In genomic region chr3:127777861-127778711, GRCh38 we compare ENCODE assay signal across 25 cellular contexts. TPM values are rescaled to one million over a fixed set of nuclear protein-coding genes. Genes with fewer than 3 reads are reported as not detected.
DNase-seq lines count a peak whose midpoint lies in the region; ATAC-seq, FAIRE-seq and TF ChIP-seq lines count a peak whose summit lies in the region.
"Had no signal": no experiment of that assay in that cellular context is flagged by ENCODE, and none has a peak within 500 bp of the region (broad histone marks: within the 10 kb centered on the region; RNA-seq: fewer than 3 reads in every experiment).

No MANE protein-coding gene starts in this region.

- H3K4me1 Mint-ChIP-seq in CD14-positive monocyte, result peaks cover 72% of the 10 kb centered on the region

- no peak overlapping the region for H3K4me3 Mint-ChIP-seq in CD14-positive monocyte
- H3K4me3 Mint-ChIP-seq: activated CD8-positive, alpha-beta memory T cell treated with anti-CD3 and anti-CD28 coated beads, Interleukin-2, amount 10 ng/mL, durations not matched to agents 7 days and 5 days; activated naive CD4-positive, alpha-beta T cell treated with anti-CD3 and anti-CD28 coated beads, Interleukin-2, amount 50 U/mL, for 24 hours; neural crest cell; stimulated activated naive B cell treated with anti-CD40 and anti-IgM and Interleukin-4, amounts not matched to agents 10 μg/mL and 1 μg/mL and 100 μg/mL, for 72 hours had no signal

- peaks cover 0 to 4% (median 4%) of the 10 kb centered on the region in 3 donors for H3K27me3 Mint-ChIP-seq in CD14-positive monocyte (ENCODE audit: low read depth in 3 of 3)
- H3K27me3 Mint-ChIP-seq: activated CD8-positive, alpha-beta memory T cell treated with anti-CD3 and anti-CD28 coated beads, Interleukin-2, amount 10 ng/mL, durations not matched to agents 7 days and 5 days; stimulated activated naive B cell treated with anti-CD40 and anti-IgM and Interleukin-4, amounts not matched to agents 10 μg/mL and 1 μg/mL and 100 μg/mL, for 72 hours had no signal

- H3K27ac Mint-ChIP-seq in CD14-positive monocyte, result peak overlapping the region in 6 of 7 donors; percentile 51 to 86 (median 77)
- H3K27ac Mint-ChIP-seq: activated CD8-positive, alpha-beta memory T cell treated with anti-CD3 and anti-CD28 coated beads, Interleukin-2, amount 10 ng/mL, durations not matched to agents 7 days and 5 days; activated naive CD4-positive, alpha-beta T cell treated with anti-CD3 and anti-CD28 coated beads, Interleukin-2, amount 50 U/mL, for 24 hours; stimulated activated naive B cell treated with anti-CD40 and anti-IgM and Interleukin-4, amounts not matched to agents 10 μg/mL and 1 μg/mL and 100 μg/mL, for 72 hours had no signal

- TF ChIP-seq RAD21 in GM12878 (IDR thresholded peaks at IDR 0.05; ENCODE audit: insufficient read depth, low read depth, low read length), result no peak

- POLR2A ChIA-PET in GM12878 (lab: Charles Lee), result interaction anchor here (1.2 to 3.7 kb wide), 6 partner anchors 11 to 30 kb away, joined by 4 to 14 read pairs (median 10); no protein-coding TSS in a partner anchor

- RAD21 ChIA-PET in GM12878 (lab: Charles Lee; ENCODE audit: unreplicated experiment), result interaction anchor here (1.2 to 4.2 kb wide), 3 partner anchors 16 to 33 kb away, joined by 3 to 20 read pairs (median 3); no protein-coding TSS in a partner anchor

- DNase-seq in CD14-positive monocyte (ENCODE audit: low spot score) (peak; percentile 36), MV-4-11 (lab: John Stamatoyannopoulos, UW) (peak; percentile 97), GM12878 (ENCODE audit: low read depth, low spot score) (no peak), urothelium cell line (ENCODE audit: low spot score) (no peak), GM20000 (ENCODE audit: low spot score) (no peak), cerebellar nuclear complex (lab: John Stamatoyannopoulos, UW) (no peak), anterior cingulate cortex (lab: John Stamatoyannopoulos, UW) (no peak)
- DNase-seq: activated CD4-positive, alpha-beta T cell treated with anti-CD3 and anti-CD28 coated beads for 48 hours; activated CD8-positive, alpha-beta memory T cell treated with anti-CD3 and anti-CD28 coated beads, Interleukin-2, amount 10 ng/mL, durations not matched to agents 7 days and 5 days; central memory CD4-positive, alpha-beta T cell; DMS79; dorsolateral prefrontal cortex; heart right ventricle; left ventricle myocardium inferior; NCI-H1694; NCI-H2171 treated with DMSO at 0.1 percent for 48 hours; NCI-H774; stimulated activated naive B cell treated with anti-CD40 and anti-IgM and Interleukin-4, amounts not matched to agents 10 μg/mL and 1 μg/mL and 100 μg/mL, for 72 hours had no signal

- FAIRE-seq in GM12878 (lab: Jason Lieb, UNC) (no peak), urothelium cell line (lab: Jason Lieb, UNC) (no peak)
- FAIRE-seq: GM12891 had no signal

- peaks cover 3 to 5% of the 10 kb centered on the region in 2 donors for H3K36me3 Mint-ChIP-seq in CD14-positive monocyte

- H3K27me3 ChIP-seq in GM12878 (replicated peaks in 1 of 2; ENCODE audit: control insufficient read depth in 2 of 2, insufficient read depth in 2 of 2, low read length in 1 of 2), result no peaks in the 10 kb centered on the region
- H3K27me3 ChIP-seq in neutrophil, result no peaks in the 10 kb centered on the region
- H3K27me3 ChIP-seq: dorsolateral prefrontal cortex, heart right ventricle had no signal

- H3K4me3 ChIP-seq in GM12878 (no peak overlapping the region), neutrophil (ENCODE audit: low read depth in 1 of 2, low read length in 1 of 2) (no peak overlapping the region)
- H3K4me3 ChIP-seq: dorsolateral prefrontal cortex, heart right ventricle, left ventricle myocardium inferior, skin epidermis, thoracic aorta had no signal

- H3K9ac ChIP-seq in GM12878 (ENCODE audit: control insufficient read depth, insufficient read depth, low read length), result no peak overlapping the region

- H2AFZ ChIP-seq in GM12878 (ENCODE audit: control insufficient read depth, low read depth, low read length), result no peak overlapping the region

- 89% methylated on average over 12 of the region's 12 CpGs for WGBS in GM12878 (ENCODE audit: insufficient coverage, insufficient replicate concordance, low lambda C conversion rate, missing lambda C conversion rate)

- TF ChIP-seq POLR2A in GM12878 (IDR thresholded peaks at IDR 0.05; ENCODE audit: low read depth, low read length), result no peak

- no peak for ATAC-seq in GM12878
- ATAC-seq: activated CD8-positive, alpha-beta memory T cell treated with anti-CD3 and anti-CD28 coated beads, Interleukin-2, amount 10 ng/mL, durations not matched to agents 7 days and 5 days; heart right ventricle; Panc1; stimulated activated naive B cell treated with anti-CD40 and anti-IgM and Interleukin-4, amounts not matched to agents 10 μg/mL and 1 μg/mL and 100 μg/mL, for 72 hours had no signal

- TF ChIP-seq CTCF in CD14-positive monocyte (IDR thresholded peaks at IDR 0.05), result no peak
- no peak for TF ChIP-seq CTCF in GM12878 (IDR thresholded peaks at IDR 0.05 in 2 of 3, conservative IDR thresholded peaks at IDR 0.05 in 1 of 3; ENCODE audit: control insufficient read depth in 2 of 3, extremely low read depth in 1 of 3, insufficient read depth in 1 of 3, low read depth in 3 of 3, low read length in 3 of 3)
- TF ChIP-seq CTCF in neutrophil (IDR thresholded peaks at IDR 0.05), result no peak
- no peak for TF ChIP-seq CTCF in GM20000 (IDR thresholded peaks at IDR 0.05; ENCODE audit: extremely low read depth, missing control alignments)

- intact Hi-C loops in CD14-positive monocyte (cut with micrococcal nuclease), result loop anchor here (5.0 to 10.0 kb wide), 2 partner anchors 44 to 47 kb away; partner anchors contain the start of gene MGLL (in 2 of the 2)
- intact Hi-C loops in GM12878 (cut with micrococcal nuclease; ENCODE audit: unreplicated experiment), result no loop called here

- H3K4me1 ChIP-seq in GM12878 (ENCODE audit: control insufficient read depth, insufficient read depth, low read length) (peaks cover 57% of the 10 kb centered on the region), neutrophil (ENCODE audit: control insufficient read depth in 1 of 2, insufficient read depth in 1 of 2, low read depth in 1 of 2, low read length in 1 of 2) (peaks cover 65 to 71% of the 10 kb centered on the region in 2 experiments)

- no TSS peak for BruUV-seq in GM12878 (replicated peaks; lab: Mats Ljungman, UMichigan)

- TF ChIP-seq EP300 in GM12878 (IDR thresholded peaks at IDR 0.05; ENCODE audit: borderline replicate concordance in 1 of 2, control insufficient read depth in 1 of 2, low read depth in 2 of 2, low read length in 2 of 2), result no peak

- H3K36me3 ChIP-seq in GM12878 (ENCODE audit: control insufficient read depth in 2 of 2, insufficient read depth in 2 of 2, low read length in 1 of 2) (peaks cover 10 to 18% of the 10 kb centered on the region in 2 experiments; a peak in 2 of 4 replicates), neutrophil (no peaks in the 10 kb centered on the region)
- H3K36me3 ChIP-seq: thoracic aorta had no signal

- H3K27ac ChIP-seq in GM12878 (ENCODE audit: control insufficient read depth, insufficient read depth) (peak overlapping the region; percentile 24), neutrophil (peak overlapping the region; percentile 83)
- H3K27ac ChIP-seq: skin epidermis had no signal

- H4K20me1 ChIP-seq in GM12878 (ENCODE audit: control insufficient read depth, insufficient read depth), result no peaks in the 10 kb centered on the region

- H3K4me2 ChIP-seq in GM12878 (ENCODE audit: control insufficient read depth, insufficient read depth), result no peak overlapping the region

- in situ Hi-C loops in GM12878 (cut with MboI), result no loop called here

- peaks cover 0 to 4% (median 0%) of the 10 kb centered on the region in 7 donors for H3K9me3 Mint-ChIP-seq in CD14-positive monocyte
- H3K9me3 Mint-ChIP-seq: activated naive CD4-positive, alpha-beta T cell treated with anti-CD3 and anti-CD28 coated beads, Interleukin-2, amount 50 U/mL, for 24 hours had no signal

- CTCF ChIA-PET in GM12878 (lab: Yijun Ruan, JAX), result interaction anchor here (0.8 to 1.1 kb wide), 4 partner anchors 12 to 182 kb away, joined by 3 to 4 read pairs (median 4); no protein-coding TSS in a partner anchor

- SMC1A ChIA-PET in GM12878 (lab: Charles Lee; ENCODE audit: uncharacterized antibody, unreplicated experiment), result interaction anchor here (0.6 to 4.0 kb wide), 9 partner anchors 13 to 272 kb away, joined by 3 to 33 read pairs (median 11); partner anchors contain the start of gene MGLL

- peaks cover 15% of the 10 kb centered on the region for H3K9me3 ChIP-seq in GM12878 (replicated peaks; ENCODE audit: control insufficient read depth, insufficient read depth, low read length)
- H3K9me3 ChIP-seq in neutrophil, result no peaks in the 10 kb centered on the region
- H3K9me3 ChIP-seq: thoracic aorta had no signal

- peaks cover 40% of the 10 kb centered on the region for H3K79me2 ChIP-seq in GM12878 (ENCODE audit: control insufficient read depth, insufficient read depth, low read length)

TF ChIP-seq in GM12878, 131 proteins besides CTCF, POLR2A, EP300 and RAD21:
- TF ChIP-seq SRF (IDR thresholded peaks at IDR 0.05; ENCODE audit: low read depth in 2 of 2, low read length in 2 of 2) (no peak), RUNX3 (IDR thresholded peaks at IDR 0.05; ENCODE audit: low read length) (peak; percentile 14; the same call in 1 of the 2 replicates), CBX5 (IDR thresholded peaks at IDR 0.05; ENCODE audit: low read depth) (no peak)

RNA-seq across cellular contexts. Expression of gene MGLL, which starts 44.2 kb away (rescaled TPM):
- polyA plus RNA-seq in CD14-positive monocyte, result 1 to 10 TPM; 4.4 to 10.0 TPM
- 159 and 160 TPM in 2 replicates for total RNA-seq in GM12878 (2013; cell fraction: nucleolus; rRNA removed)
- 70.6 and 76.8 TPM in 2 replicates for total RNA-seq in GM12878 (2014; rRNA removed)
- 40.5 and 44.9 TPM in 2 replicates for total RNA-seq in GM12878 (2014; rRNA removed; fragmentation: Illumina TruSeq; extraction: Trizol)
- total RNA-seq in GM12878 (2021), result 103 and 112 TPM in 2 replicates
- 27.7 TPM for polyA plus RNA-seq in GM12878 (2011; ENCODE audit: low read depth)
- 35.1 and 70.0 TPM in 2 replicates for polyA plus RNA-seq in GM12878 (2011; rRNA removed)
- 57.3 and 68.0 TPM in 2 replicates for polyA plus RNA-seq in GM12878 (2011; cell fraction: cytosol; rRNA removed)
- polyA plus RNA-seq in GM12878 (2011; cell fraction: nucleus; rRNA removed), result 69.0 and 72.8 TPM in 2 replicates
- 39.3 and 54.1 TPM in 2 replicates for polyA plus RNA-seq in GM12878 (2012)
- 41.3 and 72.2 TPM in 2 replicates for polyA plus RNA-seq in GM12878 (2014; fragmentation: Illumina TruSeq; extraction: Trizol)
- polyA plus RNA-seq in GM12878 (2014; fragmentation: Nextera tagmentation; extraction: Ambion mirVana), result 10 to 100 TPM; 49.1 to 73.6 TPM
- 65.1 and 74.2 TPM in 2 replicates for polyA plus RNA-seq in GM12878 (2014; rRNA removed)
- 100 to 1,000 TPM; 170 to 177 TPM for polyA plus RNA-seq in GM12878 (2016; fragmentation: Nextera tagmentation; extraction: Ambion mirVana)
- polyA minus RNA-seq in GM12878 (2011; rRNA and poly(A)+ RNA removed), result 66.8 and 76.8 TPM in 2 replicates
- polyA minus RNA-seq in GM12878 (2011; cell fraction: cytosol; rRNA and poly(A)+ RNA removed), result 23.4 and 24.0 TPM in 2 replicates
- polyA minus RNA-seq in GM12878 (2011; cell fraction: nucleus; rRNA and poly(A)+ RNA removed), result 47.8 and 90.9 TPM in 2 replicates

Comparison
In these comparisons a context has a peak if more than half of its experiments do, and no peak if none do; other contexts are left out.
1. DNase-seq: peak in CD14-positive monocyte (single experiment) and MV-4-11 (single experiment); none in GM12878 (single experiment), urothelium cell line (single experiment), GM20000 (single experiment), cerebellar nuclear complex (0 of 2) and anterior cingulate cortex (0 of 58).